Comparison of ENCODE assay signal across 8 cellular contexts in the genomic region with DNA sequence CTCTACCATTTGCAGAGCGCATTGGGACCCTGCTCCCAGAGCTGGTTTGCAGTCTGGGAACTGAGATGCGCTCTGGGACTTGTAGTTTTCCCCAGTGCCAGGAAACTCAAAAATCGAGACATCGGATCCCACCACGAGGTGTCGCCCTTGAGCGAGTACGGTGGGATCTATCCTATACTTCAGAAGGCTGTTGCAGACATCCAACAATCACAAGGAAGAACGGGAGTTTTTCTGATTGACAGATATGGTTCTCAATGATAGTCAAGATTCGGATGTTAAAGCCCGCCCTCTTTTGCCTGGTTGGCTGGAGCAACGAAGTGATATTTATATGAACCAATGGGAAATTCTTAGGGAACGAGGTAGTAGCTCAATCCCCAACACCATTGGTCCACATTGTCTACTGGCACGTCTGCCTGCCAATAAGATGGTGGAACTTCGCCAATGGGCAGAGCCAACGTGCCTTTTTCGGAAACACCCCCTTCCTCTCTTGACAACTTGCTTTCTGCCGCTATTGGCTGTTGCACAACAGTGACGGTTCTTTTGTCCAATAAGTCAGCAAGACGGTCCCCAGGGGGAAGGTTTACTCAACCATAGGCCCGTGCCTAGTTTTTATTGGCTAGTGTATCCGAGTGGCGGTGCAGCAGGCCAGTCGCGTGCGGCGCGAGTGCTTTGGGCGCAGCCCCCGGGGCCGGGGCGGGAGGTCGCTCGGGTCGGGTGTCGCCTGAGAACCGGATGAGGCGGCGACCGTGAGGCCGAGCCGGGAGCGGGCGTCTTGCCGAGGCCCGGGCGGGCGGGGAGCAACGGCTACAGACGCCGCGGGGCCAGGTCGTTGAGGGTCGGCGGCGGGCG. TPM values are rescaled to one million over a fixed set of nuclear protein-coding genes. Genes with fewer than 3 reads are reported as not detected.
DNase-seq lines count a peak whose midpoint lies in the region; ATAC-seq and TF ChIP-seq lines count a peak whose summit lies in the region.

Gene DNM2 (plus strand): TSS at position 724 of the 849 bp plus-strand sequence. CDS start 164 bp downstream, outside the sequence.

- peak; percentile 94 for ATAC-seq in stimulated activated naive CD8-positive, alpha-beta T cell treated with anti-CD3 and anti-CD28 coated beads, Interleukin-15, amount 100 ng/mL, for 72 hours

- no peaks in the 10 kb centered on the region for H3K36me3 Mint-ChIP-seq in nephron (ENCODE audit: low read depth)

- peak; percentile 58 for TF ChIP-seq POLR2A in Raji (IDR thresholded peaks at IDR 0.05; ENCODE audit: insufficient read depth, low read depth, low read length)

- H3K4me1 Mint-ChIP-seq in nephron, result peaks cover 8% of the 10 kb centered on the region
- H3K4me1 Mint-ChIP-seq in stimulated activated naive CD8-positive, alpha-beta T cell treated with anti-CD3 and anti-CD28 coated beads, Interleukin-15, amount 100 ng/mL, for 72 hours, result peaks cover 57% of the 10 kb centered on the region

- TF ChIP-seq CTCF in fibroblast of pulmonary artery (IDR thresholded peaks at IDR 0.05; ENCODE audit: low read length, missing control alignments), result peak; percentile 83
- peak; percentile 76 to 82 (median 82) for TF ChIP-seq CTCF in nephron (IDR thresholded peaks at IDR 0.05; ENCODE audit: unreplicated experiment in 3 of 3)

- H3K27ac Mint-ChIP-seq in nephron, result peak within 1 kb of the TSS; percentile 74 to 96 (median 94)
- peak within 1 kb of the TSS; percentile 86 to 96 for H3K27ac Mint-ChIP-seq in stimulated activated naive CD8-positive, alpha-beta T cell treated with anti-CD3 and anti-CD28 coated beads, Interleukin-15, amount 100 ng/mL, for 72 hours

- no peaks in the 10 kb centered on the region for H3K9me3 Mint-ChIP-seq in nephron
- no peaks in the 10 kb centered on the region for H3K9me3 Mint-ChIP-seq in stimulated activated naive CD8-positive, alpha-beta T cell treated with anti-CD3 and anti-CD28 coated beads, Interleukin-15, amount 100 ng/mL, for 72 hours

- no peaks in the 10 kb centered on the region for H3K27me3 Mint-ChIP-seq in nephron (ENCODE audit: low read depth)
- H3K27me3 Mint-ChIP-seq in stimulated activated naive CD8-positive, alpha-beta T cell treated with anti-CD3 and anti-CD28 coated beads, Interleukin-15, amount 100 ng/mL, for 72 hours, result no peaks in the 10 kb centered on the region

- H3K4me3 Mint-ChIP-seq in nephron, result peak within 1 kb of the TSS; percentile 99 to 100 (median 99)
- peak within 1 kb of the TSS; percentile 90 to 98 for H3K4me3 Mint-ChIP-seq in stimulated activated naive CD8-positive, alpha-beta T cell treated with anti-CD3 and anti-CD28 coated beads, Interleukin-15, amount 100 ng/mL, for 72 hours

- peak within 1 kb of the TSS; percentile 87 for H3K4me3 ChIP-seq in fibroblast of pulmonary artery (replicated peaks; ENCODE audit: low read depth, low read length)

- DNase-seq in ELF-1 (ENCODE audit: low read depth, low spot score), result peak; percentile 100
- peak; percentile 100 for DNase-seq in H4 (ENCODE audit: low spot score)
- DNase-seq in LoVo (ENCODE audit: low spot score), result peak; percentile 100
- peak; percentile 97 for DNase-seq in activated effector memory CD4-positive, alpha-beta T cell treated with Interleukin-2 at 50 U/mL for 16 hours
- peak; percentile 100 for DNase-seq in fibroblast of pulmonary artery (ENCODE audit: low read depth)
- DNase-seq in stimulated activated naive CD8-positive, alpha-beta T cell treated with anti-CD3 and anti-CD28 coated beads, Interleukin-15, amount 100 ng/mL, for 72 hours, result peak; percentile 97 to 99

RNA-seq across cellular contexts. Expression of gene DNM2, which starts in this region (rescaled TPM):
- 24.3 and 31.0 TPM in 2 replicates for total RNA-seq in H4 (2014; rRNA removed; shearing (Covaris generic))

Comparison
In these comparisons a context has a peak if more than half of its experiments do, and no peak if none do; other contexts are left out.
1. Peak in every context shown above with its lines: DNase-seq, ATAC-seq and H3K4me3 ChIP-seq.